In genomic region chr11:84655729-84656128, GRCh38 we compare ENCODE assay signal across 1 cellular context.
TF ChIP-seq lines count a peak whose summit lies in the region.

No MANE protein-coding gene starts in this region.

TF ChIP-seq in H1, 55 proteins besides CTCF, POLR2A, EP300 and RAD21:
- TF ChIP-seq NANOG (IDR thresholded peaks at IDR 0.05; ENCODE audit: insufficient read depth, low read depth, low read length, poor library complexity, severe bottlenecking): peak; percentile 53
- no peak for TF ChIP-seq PHF8 (conservative IDR thresholded peaks at IDR 0.05; ENCODE audit: low read depth, low read length)
